ENCODE assay signal across 1 cellular context in the genomic region with DNA sequence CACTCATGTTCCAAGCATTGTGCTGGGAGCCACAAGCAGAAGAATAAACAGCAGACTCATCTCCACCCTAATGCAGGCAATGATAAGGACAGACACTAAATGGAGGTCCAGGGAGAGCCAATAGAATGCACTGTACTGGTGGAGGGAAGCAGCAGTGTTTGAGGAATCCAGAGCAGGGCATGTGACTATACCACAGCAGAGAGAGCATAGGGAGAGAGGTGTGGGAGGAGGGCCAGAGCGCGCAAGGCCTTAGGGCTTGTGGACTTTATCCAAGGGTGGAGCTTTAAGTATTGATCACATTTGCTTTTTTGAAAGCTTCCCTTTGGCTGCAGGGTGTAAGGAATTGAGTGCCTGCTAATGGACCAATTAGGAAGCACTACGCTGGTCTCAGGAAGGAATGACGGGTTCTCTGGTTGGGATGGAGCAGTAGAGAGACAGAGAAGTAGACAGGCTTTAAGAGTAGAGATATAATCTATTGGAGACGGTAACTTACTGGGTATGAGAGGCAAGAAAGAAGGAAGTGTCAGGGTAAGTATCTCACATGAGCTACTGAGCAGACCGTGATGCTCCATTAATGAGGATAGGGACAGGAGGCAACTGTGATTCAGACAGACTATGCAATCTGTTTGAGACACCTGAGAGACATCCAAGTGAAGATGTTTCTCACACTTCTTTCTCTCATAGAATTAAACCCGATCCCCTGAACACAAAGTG.
TF ChIP-seq lines count a peak whose summit lies in the region.

No MANE protein-coding gene starts in this region.

TF ChIP-seq in HepG2, 621 proteins besides CTCF, POLR2A, EP300 and RAD21 (continued from another document and continues in another):
- TF ChIP-seq, protein P1, sequence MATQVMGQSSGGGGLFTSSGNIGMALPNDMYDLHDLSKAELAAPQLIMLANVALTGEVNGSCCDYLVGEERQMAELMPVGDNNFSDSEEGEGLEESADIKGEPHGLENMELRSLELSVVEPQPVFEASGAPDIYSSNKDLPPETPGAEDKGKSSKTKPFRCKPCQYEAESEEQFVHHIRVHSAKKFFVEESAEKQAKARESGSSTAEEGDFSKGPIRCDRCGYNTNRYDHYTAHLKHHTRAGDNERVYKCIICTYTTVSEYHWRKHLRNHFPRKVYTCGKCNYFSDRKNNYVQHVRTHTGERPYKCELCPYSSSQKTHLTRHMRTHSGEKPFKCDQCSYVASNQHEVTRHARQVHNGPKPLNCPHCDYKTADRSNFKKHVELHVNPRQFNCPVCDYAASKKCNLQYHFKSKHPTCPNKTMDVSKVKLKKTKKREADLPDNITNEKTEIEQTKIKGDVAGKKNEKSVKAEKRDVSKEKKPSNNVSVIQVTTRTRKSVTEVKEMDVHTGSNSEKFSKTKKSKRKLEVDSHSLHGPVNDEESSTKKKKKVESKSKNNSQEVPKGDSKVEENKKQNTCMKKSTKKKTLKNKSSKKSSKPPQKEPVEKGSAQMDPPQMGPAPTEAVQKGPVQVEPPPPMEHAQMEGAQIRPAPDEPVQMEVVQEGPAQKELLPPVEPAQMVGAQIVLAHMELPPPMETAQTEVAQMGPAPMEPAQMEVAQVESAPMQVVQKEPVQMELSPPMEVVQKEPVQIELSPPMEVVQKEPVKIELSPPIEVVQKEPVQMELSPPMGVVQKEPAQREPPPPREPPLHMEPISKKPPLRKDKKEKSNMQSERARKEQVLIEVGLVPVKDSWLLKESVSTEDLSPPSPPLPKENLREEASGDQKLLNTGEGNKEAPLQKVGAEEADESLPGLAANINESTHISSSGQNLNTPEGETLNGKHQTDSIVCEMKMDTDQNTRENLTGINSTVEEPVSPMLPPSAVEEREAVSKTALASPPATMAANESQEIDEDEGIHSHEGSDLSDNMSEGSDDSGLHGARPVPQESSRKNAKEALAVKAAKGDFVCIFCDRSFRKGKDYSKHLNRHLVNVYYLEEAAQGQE (IDR thresholded peaks at IDR 0.05; ENCODE audit: borderline replicate concordance in 1 of 2, low read depth in 1 of 2, low read length in 2 of 2) = no peak
- peak; percentile 55 for TF ChIP-seq SAP130 (CRISPR knock-in tag; IDR thresholded peaks at IDR 0.05; ENCODE audit: low read depth)
- TF ChIP-seq, protein P2, sequence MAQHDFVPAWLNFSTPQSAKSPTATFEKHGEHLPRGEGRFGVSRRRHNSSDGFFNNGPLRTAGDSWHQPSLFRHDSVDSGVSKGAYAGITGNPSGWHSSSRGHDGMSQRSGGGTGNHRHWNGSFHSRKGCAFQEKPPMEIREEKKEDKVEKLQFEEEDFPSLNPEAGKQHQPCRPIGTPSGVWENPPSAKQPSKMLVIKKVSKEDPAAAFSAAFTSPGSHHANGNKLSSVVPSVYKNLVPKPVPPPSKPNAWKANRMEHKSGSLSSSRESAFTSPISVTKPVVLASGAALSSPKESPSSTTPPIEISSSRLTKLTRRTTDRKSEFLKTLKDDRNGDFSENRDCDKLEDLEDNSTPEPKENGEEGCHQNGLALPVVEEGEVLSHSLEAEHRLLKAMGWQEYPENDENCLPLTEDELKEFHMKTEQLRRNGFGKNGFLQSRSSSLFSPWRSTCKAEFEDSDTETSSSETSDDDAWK (CRISPR knock-in tag; IDR thresholded peaks at IDR 0.05) = no peak
- TF ChIP-seq, protein P3, sequence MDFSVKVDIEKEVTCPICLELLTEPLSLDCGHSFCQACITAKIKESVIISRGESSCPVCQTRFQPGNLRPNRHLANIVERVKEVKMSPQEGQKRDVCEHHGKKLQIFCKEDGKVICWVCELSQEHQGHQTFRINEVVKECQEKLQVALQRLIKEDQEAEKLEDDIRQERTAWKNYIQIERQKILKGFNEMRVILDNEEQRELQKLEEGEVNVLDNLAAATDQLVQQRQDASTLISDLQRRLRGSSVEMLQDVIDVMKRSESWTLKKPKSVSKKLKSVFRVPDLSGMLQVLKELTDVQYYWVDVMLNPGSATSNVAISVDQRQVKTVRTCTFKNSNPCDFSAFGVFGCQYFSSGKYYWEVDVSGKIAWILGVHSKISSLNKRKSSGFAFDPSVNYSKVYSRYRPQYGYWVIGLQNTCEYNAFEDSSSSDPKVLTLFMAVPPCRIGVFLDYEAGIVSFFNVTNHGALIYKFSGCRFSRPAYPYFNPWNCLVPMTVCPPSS (IDR thresholded peaks at IDR 0.05) = no peak
- TF ChIP-seq, protein P4, sequence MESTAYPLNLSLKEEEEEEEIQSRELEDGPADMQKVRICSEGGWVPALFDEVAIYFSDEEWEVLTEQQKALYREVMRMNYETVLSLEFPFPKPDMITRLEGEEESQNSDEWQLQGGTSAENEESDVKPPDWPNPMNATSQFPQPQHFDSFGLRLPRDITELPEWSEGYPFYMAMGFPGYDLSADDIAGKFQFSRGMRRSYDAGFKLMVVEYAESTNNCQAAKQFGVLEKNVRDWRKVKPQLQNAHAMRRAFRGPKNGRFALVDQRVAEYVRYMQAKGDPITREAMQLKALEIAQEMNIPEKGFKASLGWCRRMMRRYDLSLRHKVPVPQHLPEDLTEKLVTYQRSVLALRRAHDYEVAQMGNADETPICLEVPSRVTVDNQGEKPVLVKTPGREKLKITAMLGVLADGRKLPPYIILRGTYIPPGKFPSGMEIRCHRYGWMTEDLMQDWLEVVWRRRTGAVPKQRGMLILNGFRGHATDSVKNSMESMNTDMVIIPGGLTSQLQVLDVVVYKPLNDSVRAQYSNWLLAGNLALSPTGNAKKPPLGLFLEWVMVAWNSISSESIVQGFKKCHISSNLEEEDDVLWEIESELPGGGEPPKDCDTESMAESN (CRISPR knock-in tag; conservative IDR thresholded peaks at IDR 0.05) = no peak
- TF ChIP-seq, protein P5, sequence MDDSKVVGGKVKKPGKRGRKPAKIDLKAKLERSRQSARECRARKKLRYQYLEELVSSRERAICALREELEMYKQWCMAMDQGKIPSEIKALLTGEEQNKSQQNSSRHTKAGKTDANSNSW (CRISPR knock-in tag; IDR thresholded peaks at IDR 0.05; ENCODE audit: borderline replicate concordance) = no peak
- no peak for TF ChIP-seq JDP2 (CRISPR knock-in tag; IDR thresholded peaks at IDR 0.05; ENCODE audit: borderline replicate concordance)
- TF ChIP-seq, protein P6, sequence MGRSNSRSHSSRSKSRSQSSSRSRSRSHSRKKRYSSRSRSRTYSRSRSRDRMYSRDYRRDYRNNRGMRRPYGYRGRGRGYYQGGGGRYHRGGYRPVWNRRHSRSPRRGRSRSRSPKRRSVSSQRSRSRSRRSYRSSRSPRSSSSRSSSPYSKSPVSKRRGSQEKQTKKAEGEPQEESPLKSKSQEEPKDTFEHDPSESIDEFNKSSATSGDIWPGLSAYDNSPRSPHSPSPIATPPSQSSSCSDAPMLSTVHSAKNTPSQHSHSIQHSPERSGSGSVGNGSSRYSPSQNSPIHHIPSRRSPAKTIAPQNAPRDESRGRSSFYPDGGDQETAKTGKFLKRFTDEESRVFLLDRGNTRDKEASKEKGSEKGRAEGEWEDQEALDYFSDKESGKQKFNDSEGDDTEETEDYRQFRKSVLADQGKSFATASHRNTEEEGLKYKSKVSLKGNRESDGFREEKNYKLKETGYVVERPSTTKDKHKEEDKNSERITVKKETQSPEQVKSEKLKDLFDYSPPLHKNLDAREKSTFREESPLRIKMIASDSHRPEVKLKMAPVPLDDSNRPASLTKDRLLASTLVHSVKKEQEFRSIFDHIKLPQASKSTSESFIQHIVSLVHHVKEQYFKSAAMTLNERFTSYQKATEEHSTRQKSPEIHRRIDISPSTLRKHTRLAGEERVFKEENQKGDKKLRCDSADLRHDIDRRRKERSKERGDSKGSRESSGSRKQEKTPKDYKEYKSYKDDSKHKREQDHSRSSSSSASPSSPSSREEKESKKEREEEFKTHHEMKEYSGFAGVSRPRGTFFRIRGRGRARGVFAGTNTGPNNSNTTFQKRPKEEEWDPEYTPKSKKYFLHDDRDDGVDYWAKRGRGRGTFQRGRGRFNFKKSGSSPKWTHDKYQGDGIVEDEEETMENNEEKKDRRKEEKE (IDR thresholded peaks at IDR 0.05) = no peak
- no peak for TF ChIP-seq PCBP2 (optimal IDR thresholded peaks at IDR 0.05; ENCODE audit: low read depth, low read length, poor library complexity, severe bottlenecking)
- no peak for TF ChIP-seq ARID2 (CRISPR knock-in tag; IDR thresholded peaks at IDR 0.05; ENCODE audit: borderline replicate concordance)
- peak; percentile 69 for TF ChIP-seq ELF3 (CRISPR knock-in tag; IDR thresholded peaks at IDR 0.05)
- TF ChIP-seq, protein P7, sequence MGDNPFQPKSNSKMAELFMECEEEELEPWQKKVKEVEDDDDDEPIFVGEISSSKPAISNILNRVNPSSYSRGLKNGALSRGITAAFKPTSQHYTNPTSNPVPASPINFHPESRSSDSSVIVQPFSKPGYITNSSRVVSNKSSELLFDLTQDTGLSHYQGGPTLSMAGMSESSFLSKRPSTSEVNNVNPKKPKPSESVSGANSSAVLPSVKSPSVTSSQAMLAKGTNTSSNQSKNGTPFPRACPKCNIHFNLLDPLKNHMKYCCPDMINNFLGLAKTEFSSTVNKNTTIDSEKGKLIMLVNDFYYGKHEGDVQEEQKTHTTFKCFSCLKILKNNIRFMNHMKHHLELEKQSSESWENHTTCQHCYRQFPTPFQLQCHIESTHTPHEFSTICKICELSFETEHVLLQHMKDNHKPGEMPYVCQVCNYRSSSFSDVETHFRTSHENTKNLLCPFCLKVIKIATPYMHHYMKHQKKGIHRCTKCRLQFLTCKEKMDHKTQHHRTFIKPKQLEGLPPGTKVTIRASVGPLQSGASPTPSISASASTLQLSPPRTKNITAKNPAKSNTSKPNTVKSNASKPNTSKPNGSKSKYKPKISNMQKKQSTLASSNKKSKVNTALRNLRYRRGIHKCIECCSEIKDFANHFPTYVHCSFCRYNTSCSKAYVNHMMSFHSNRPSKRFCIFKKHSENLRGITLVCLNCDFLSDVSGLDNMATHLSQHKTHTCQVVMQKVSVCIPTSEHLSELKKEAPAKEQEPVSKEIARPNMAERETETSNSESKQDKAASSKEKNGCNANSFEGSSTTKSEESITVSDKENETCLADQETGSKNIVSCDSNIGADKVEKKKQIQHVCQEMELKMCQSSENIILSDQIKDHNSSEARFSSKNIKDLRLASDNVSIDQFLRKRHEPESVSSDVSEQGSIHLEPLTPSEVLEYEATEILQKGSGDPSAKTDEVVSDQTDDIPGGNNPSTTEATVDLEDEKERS (CRISPR knock-in tag; IDR thresholded peaks at IDR 0.05) = no peak
- TF ChIP-seq, protein P8, sequence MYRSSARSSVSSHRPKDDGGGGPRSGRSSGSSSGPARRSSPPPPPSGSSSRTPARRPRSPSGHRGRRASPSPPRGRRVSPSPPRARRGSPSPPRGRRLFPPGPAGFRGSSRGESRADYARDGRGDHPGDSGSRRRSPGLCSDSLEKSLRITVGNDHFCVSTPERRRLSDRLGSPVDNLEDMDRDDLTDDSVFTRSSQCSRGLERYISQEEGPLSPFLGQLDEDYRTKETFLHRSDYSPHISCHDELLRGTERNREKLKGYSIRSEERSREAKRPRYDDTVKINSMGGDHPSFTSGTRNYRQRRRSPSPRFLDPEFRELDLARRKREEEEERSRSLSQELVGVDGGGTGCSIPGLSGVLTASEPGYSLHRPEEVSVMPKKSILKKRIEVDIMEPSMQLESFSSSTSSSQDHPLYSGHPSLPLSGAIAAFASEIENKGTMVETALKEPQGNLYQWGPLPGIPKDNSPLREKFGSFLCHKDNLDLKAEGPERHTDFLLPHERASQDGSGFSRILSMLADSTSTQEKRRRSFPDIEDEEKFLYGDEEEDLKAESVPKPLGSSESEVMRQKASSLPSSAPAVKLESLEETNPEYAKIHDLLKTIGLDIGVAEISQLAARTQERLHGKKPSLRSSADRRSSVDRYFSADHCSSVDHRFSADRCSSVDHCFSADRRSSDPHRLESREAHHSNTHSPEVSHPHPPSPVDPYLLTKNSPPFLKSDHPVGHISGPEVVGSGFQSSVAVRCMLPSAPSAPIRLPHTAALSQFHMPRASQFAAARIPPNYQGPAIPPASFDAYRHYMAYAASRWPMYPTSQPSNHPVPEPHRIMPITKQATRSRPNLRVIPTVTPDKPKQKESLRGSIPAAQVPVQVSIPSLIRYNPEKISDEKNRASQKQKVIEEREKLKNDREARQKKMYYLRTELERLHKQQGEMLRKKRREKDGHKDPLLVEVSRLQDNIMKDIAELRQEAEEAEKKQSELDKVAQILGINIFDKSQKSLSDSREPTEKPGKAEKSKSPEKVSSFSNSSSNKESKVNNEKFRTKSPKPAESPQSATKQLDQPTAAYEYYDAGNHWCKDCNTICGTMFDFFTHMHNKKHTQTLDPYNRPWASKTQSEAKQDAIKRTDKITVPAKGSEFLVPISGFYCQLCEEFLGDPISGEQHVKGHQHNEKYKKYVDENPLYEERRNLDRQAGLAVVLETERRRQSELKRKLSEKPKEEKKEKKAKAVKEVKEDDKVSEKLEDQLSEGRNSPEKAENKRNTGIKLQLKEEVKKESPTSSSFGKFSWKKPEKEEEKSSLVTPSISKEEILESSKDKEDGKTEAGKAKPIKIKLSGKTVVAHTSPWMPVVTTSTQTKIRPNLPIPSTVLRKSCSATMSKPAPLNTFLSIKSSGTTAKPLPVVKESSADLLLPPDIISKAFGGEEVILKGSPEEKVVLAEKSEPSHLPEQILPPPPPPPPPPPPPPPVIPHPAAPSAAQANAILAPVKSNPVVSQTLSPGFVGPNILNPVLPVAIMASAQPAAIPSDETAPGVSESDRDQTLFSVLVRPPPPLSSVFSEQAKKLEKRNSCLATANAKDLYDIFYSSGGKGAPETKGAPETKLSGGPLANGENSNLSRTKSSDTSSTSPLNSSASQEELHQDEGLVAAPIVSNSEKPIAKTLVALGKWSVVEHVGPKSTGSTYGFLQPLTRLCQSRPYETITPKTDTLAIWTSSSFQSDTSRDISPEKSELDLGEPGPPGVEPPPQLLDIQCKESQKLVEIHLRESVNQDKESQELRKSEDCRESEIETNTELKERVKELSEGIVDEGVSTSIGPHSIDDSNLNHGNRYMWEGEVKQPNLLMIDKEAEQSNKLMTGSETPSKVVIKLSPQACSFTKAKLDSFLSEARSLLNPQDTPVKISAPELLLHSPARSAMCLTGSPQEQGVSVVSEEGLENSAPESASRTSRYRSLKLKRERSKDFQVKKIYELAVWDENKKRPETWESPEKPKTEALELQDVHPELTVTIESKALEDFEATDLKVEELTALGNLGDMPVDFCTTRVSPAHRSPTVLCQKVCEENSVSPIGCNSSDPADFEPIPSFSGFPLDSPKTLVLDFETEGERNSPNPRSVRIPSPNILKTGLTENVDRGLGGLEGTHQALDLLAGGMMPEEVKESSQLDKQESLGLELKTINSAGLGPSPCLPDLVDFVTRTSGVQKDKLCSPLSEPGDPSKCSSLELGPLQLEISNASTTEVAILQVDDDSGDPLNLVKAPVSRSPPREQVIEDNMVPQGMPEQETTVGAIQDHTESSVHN (CRISPR knock-in tag; IDR thresholded peaks at IDR 0.05) = no peak
- TF ChIP-seq GATA4 (IDR thresholded peaks at IDR 0.05; ENCODE audit: borderline replicate concordance, low read depth) = no peak
- TF ChIP-seq TBX3 (IDR thresholded peaks at IDR 0.05; ENCODE audit: borderline replicate concordance) = no peak
- TF ChIP-seq, protein P9, sequence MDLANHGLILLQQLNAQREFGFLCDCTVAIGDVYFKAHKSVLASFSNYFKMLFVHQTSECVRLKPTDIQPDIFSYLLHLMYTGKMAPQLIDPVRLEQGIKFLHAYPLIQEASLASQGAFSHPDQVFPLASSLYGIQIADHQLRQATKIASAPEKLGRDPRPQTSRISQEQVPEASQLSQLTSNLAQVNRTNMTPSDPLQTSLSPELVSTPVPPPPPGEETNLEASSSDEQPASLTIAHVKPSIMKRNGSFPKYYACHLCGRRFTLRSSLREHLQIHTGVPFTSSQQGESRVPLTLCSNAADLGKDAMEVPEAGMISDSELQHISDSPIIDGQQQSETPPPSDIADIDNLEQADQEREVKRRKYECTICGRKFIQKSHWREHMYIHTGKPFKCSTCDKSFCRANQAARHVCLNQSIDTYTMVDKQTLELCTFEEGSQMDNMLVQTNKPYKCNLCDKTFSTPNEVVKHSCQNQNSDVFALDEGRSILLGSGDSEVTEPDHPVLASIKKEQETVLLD (CRISPR knock-in tag; IDR thresholded peaks at IDR 0.05; ENCODE audit: low read depth) = no peak
- no peak for TF ChIP-seq HNRNPH1 (optimal IDR thresholded peaks at IDR 0.05; ENCODE audit: low read depth, low read length)
- no peak for TF ChIP-seq ATAD3A (CRISPR knock-in tag; IDR thresholded peaks at IDR 0.05)
- no peak for TF ChIP-seq MED13 (CRISPR knock-in tag; IDR thresholded peaks at IDR 0.05)
- no peak; the same call in 1 of the 2 replicates for TF ChIP-seq TAF1 (CRISPR knock-in tag; IDR thresholded peaks at IDR 0.05)
- TF ChIP-seq LCORL (IDR thresholded peaks at IDR 0.05) = no peak
- peak; percentile 51; the same call in 1 of the 2 replicates for TF ChIP-seq LCORL (CRISPR knock-in tag; IDR thresholded peaks at IDR 0.05)
- no peak for TF ChIP-seq CHD2 (IDR thresholded peaks at IDR 0.05; ENCODE audit: low read depth, low read length)
